8 cellular contexts compared by ENCODE assay signal in the genomic region with DNA sequence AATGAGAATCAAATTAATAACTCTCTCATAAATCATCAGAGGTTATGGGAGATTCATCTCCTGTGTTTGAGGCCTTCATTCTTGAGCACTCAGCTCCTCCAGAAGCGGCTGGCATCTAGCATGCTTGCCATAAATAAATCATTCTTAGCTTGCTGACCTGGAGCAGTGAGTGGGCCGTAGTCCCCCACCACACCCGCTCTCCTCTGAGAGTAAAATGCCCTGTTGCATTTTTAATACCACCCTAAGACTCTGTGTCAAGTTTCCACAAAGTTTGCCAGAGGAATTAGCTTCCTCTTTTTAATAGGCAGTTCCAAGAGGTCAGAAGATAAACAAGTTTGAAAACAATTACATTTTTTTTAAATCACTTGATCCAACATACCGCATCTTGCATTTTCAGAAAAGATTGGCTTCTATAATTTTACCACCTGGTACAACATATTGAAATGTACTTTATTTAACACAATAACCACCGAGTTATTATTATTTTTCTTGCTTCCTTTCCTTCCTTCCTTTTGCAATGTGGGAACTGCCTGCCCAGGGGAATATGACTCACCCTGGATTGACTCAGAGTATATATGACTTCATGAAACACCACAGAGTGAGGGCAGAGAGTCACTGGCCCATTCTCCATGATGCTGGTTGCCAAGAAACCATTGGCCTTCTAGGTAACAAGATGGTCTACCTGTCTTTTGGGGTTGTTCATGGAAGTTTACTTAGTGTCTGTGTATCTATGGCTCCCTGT. TPM values are rescaled to one million over a fixed set of nuclear protein-coding genes. Genes with fewer than 3 reads are reported as not detected.
DNase-seq lines count a peak whose midpoint lies in the region; TF ChIP-seq lines count a peak whose summit lies in the region.

No MANE protein-coding gene starts in this region.

- no peaks in the 10 kb centered on the region for H3K9me3 ChIP-seq in muscle layer of duodenum (ENCODE audit: control insufficient read depth in 1 of 2, low read length in 2 of 2)

- DNase-seq in AG09319 (ENCODE audit: extremely low read depth, low read depth) (peak; percentile 8), LoVo (ENCODE audit: low spot score) (peak; percentile 71), choroid plexus epithelial cell (ENCODE audit: low read depth) (peak; percentile 91), T-helper 9 cell (no peak), mesenteric fat pad (ENCODE audit: low spot score) (no peak), G401 (ENCODE audit: low spot score) (no peak), NCI-H1436 treated with DMSO at 0.1 percent for 48 hours (lab: John Stamatoyannopoulos, UW) (no peak)

- H3K4me3 ChIP-seq in choroid plexus epithelial cell (ENCODE audit: low read depth, low read length), result no peak overlapping the region
- no peak overlapping the region for H3K4me3 ChIP-seq in muscle layer of duodenum (ENCODE audit: low read depth in 1 of 2, low read length in 2 of 2)

- no peaks in the 10 kb centered on the region for H3K36me3 ChIP-seq in muscle layer of duodenum (ENCODE audit: control insufficient read depth in 1 of 2, insufficient read depth in 2 of 2, low read length in 2 of 2)

- H3K4me1 ChIP-seq in muscle layer of duodenum (ENCODE audit: control insufficient read depth in 1 of 2, insufficient read depth in 2 of 2, low read length in 2 of 2), result no peaks in the 10 kb centered on the region

- no peak for TF ChIP-seq CTCF in AG09319 (IDR thresholded peaks at IDR 0.05; ENCODE audit: low read depth, low read length)
- no peak for TF ChIP-seq CTCF in choroid plexus epithelial cell (conservative IDR thresholded peaks at IDR 0.05; ENCODE audit: low read depth, low read length)

- no peaks in the 10 kb centered on the region for H3K27me3 ChIP-seq in muscle layer of duodenum (ENCODE audit: low read depth, low read length)

- peak overlapping the region; percentile 35 for H3K27ac ChIP-seq in muscle layer of duodenum (ENCODE audit: low read length)

- in situ Hi-C loops in G401 (cut with HindIII; ENCODE audit: low sequenced_read_pairs), result no loop called here

RNA-seq across cellular contexts. Expression of gene CLIC5, which starts 29.4 kb away (rescaled TPM):
- 8.2 TPM for total RNA-seq in mesenteric fat pad
- total RNA-seq in G401 (2014; rRNA removed; shearing (Covaris generic)), result not detected in 2 replicates

Comparison
In these comparisons a context has a peak if more than half of its experiments do, and no peak if none do; other contexts are left out.
1. DNase-seq: peak in AG09319 (single experiment), LoVo (single experiment) and choroid plexus epithelial cell (single experiment); none in T-helper 9 cell (single experiment), mesenteric fat pad (single experiment), G401 (single experiment) and NCI-H1436 treated with DMSO at 0.1 percent for 48 hours (single experiment).